Comparison of ENCODE assay signal across 24 cellular contexts in the genomic region with DNA sequence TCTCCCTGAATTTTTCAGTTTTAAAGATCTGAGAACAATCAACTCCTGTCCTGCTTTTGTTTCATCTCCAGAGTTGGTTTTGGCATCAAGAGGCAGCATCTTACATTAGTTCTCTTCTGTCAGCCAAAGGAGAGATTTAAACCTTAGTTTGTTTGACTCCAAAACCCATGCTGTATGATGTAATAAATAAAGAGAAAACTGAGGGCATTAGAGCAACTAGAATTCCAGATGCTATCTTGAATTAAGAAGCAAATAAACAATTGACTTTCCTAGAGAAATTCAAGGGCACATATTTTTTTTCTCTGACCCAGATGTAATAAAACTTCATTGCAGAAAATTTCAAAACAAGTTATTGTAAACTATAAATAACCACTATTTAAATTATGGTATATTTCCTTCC. TPM values are rescaled to one million over a fixed set of nuclear protein-coding genes. Genes with fewer than 3 reads are reported as not detected.
DNase-seq lines count a peak whose midpoint lies in the region; ATAC-seq, FAIRE-seq and TF ChIP-seq lines count a peak whose summit lies in the region.
"Had no signal": no experiment of that assay in that cellular context is flagged by ENCODE, and none has a peak within 500 bp of the region (broad histone marks: within the 10 kb centered on the region; RNA-seq: fewer than 3 reads in every experiment).

No MANE protein-coding gene starts in this region.

- no peak overlapping the region for H3K4me3 Mint-ChIP-seq in GM23338
- H3K4me3 Mint-ChIP-seq: CD4-positive, alpha-beta memory T cell had no signal

- no peaks in the 10 kb centered on the region for H3K36me3 Mint-ChIP-seq in GM23338 (ENCODE audit: low read depth)
- H3K36me3 Mint-ChIP-seq: CD4-positive, alpha-beta memory T cell had no signal

- no peaks in the 10 kb centered on the region for H3K79me2 ChIP-seq in GM23338 (replicated peaks; ENCODE audit: insufficient read depth)

- DNase-seq in AG10803 (ENCODE audit: low read depth): peak; percentile 41
- DNase-seq in GM23338 (ENCODE audit: low spot score): no peak
- DNase-seq in left kidney (ENCODE audit: low read depth, low spot score): peak; percentile 18
- no peak for DNase-seq in AML-193 (lab: John Stamatoyannopoulos, UW)
- DNase-seq in left cardiac atrium: no peak
- DNase-seq in NCI-H2107 (lab: John Stamatoyannopoulos, UW): no peak
- DNase-seq: C1 segment of cervical spinal cord; CD4-positive, alpha-beta memory T cell; COR-L47; EL; GDM1; KBM-7; NCI-H1105 treated with DMSO at 0.1 percent for 48 hours; NCI-H146; NCI-H2029; NCI-H446 treated with DMSO at 0.1 percent for 48 hours; NCI-H526 treated with DMSO at 0.1 percent for 48 hours; SHP77 treated with DMSO at 0.1 percent for 48 hours; SW 1271 had no signal

- ATAC-seq in GM23338: no peak
- no peak for ATAC-seq in HG03442 (IDR thresholded peaks at IDR 0.05; ENCODE audit: unreplicated experiment)
- ATAC-seq in left cardiac atrium: no peak
- ATAC-seq: GM12878, Panc1 had no signal

- H3K27me3 Mint-ChIP-seq in GM23338 (ENCODE audit: insufficient read depth, low read depth, poor library complexity): no peaks in the 10 kb centered on the region
- H3K27me3 Mint-ChIP-seq: CD4-positive, alpha-beta memory T cell had no signal

- H3F3A ChIP-seq in GM23338 (replicated peaks; ENCODE audit: low read depth): no peaks in the 10 kb centered on the region

- TF ChIP-seq CTCF in AG10803 (conservative IDR thresholded peaks at IDR 0.05; ENCODE audit: low read length) (no peak), GM23338 (conservative IDR thresholded peaks at IDR 0.05; ENCODE audit: low read depth in 2 of 2) (no peak)

- no peaks in the 10 kb centered on the region for H3K9me2 ChIP-seq in GM23338 (ENCODE audit: insufficient read depth)

- H2AFZ ChIP-seq in GM23338: peak overlapping the region; percentile 96

- peak overlapping the region; percentile 72; the same call in 1 of the 2 replicates for H3K27ac ChIP-seq in GM23338 (ENCODE audit: low read depth)

- no peaks in the 10 kb centered on the region for H4K20me1 ChIP-seq in GM23338 (replicated peaks; ENCODE audit: insufficient read depth)

- peaks cover 10% of the 10 kb centered on the region for H3K4me1 ChIP-seq in GM23338 (ENCODE audit: insufficient read depth)

- FAIRE-seq in endometrium (lab: Jason Lieb, UNC): peak; percentile 80
- FAIRE-seq: GM12878, H54 had no signal

- H3K27me3 ChIP-seq in GM23338 (ENCODE audit: insufficient read depth): no peaks in the 10 kb centered on the region

- H3K27ac Mint-ChIP-seq in GM23338: no peak overlapping the region
- H3K27ac Mint-ChIP-seq: CD4-positive, alpha-beta memory T cell had no signal

- intact Hi-C loops in left cardiac atrium (cut with DNase I): no loop called here

- H3K4me3 ChIP-seq in AG10803 (ENCODE audit: low read length) (no peak overlapping the region), GM23338 (no peak overlapping the region)
- H3K4me3 ChIP-seq: GM12878 had no signal

- H3K4me2 ChIP-seq in GM23338: 0 out of 2 replicates have a peak overlapping the region, but pooled peaks have one; percentile 24

- no peaks in the 10 kb centered on the region for H3K36me3 ChIP-seq in GM23338 (ENCODE audit: insufficient read depth)

- H3K4me1 Mint-ChIP-seq in GM23338: peaks cover 8% of the 10 kb centered on the region; the same call in 2 of the 3 replicates
- H3K4me1 Mint-ChIP-seq: CD4-positive, alpha-beta memory T cell had no signal

- no peaks in the 10 kb centered on the region for H3K9me3 Mint-ChIP-seq in GM23338

TF ChIP-seq in GM23338, 12 proteins besides CTCF, POLR2A, EP300 and RAD21:
- TF ChIP-seq EZH2 (IDR thresholded peaks at IDR 0.05; ENCODE audit: low read depth, unreplicated experiment) (no peak), ZNF331 (CRISPR knock-in tag; IDR thresholded peaks at IDR 0.05; ENCODE audit: low read depth) (no peak), NANOG (IDR thresholded peaks at IDR 0.05; ENCODE audit: borderline replicate concordance) (no peak), ZNF114 (CRISPR knock-in tag; IDR thresholded peaks at IDR 0.05) (no peak)
- TF ChIP-seq, protein P1, sequence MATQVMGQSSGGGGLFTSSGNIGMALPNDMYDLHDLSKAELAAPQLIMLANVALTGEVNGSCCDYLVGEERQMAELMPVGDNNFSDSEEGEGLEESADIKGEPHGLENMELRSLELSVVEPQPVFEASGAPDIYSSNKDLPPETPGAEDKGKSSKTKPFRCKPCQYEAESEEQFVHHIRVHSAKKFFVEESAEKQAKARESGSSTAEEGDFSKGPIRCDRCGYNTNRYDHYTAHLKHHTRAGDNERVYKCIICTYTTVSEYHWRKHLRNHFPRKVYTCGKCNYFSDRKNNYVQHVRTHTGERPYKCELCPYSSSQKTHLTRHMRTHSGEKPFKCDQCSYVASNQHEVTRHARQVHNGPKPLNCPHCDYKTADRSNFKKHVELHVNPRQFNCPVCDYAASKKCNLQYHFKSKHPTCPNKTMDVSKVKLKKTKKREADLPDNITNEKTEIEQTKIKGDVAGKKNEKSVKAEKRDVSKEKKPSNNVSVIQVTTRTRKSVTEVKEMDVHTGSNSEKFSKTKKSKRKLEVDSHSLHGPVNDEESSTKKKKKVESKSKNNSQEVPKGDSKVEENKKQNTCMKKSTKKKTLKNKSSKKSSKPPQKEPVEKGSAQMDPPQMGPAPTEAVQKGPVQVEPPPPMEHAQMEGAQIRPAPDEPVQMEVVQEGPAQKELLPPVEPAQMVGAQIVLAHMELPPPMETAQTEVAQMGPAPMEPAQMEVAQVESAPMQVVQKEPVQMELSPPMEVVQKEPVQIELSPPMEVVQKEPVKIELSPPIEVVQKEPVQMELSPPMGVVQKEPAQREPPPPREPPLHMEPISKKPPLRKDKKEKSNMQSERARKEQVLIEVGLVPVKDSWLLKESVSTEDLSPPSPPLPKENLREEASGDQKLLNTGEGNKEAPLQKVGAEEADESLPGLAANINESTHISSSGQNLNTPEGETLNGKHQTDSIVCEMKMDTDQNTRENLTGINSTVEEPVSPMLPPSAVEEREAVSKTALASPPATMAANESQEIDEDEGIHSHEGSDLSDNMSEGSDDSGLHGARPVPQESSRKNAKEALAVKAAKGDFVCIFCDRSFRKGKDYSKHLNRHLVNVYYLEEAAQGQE (IDR thresholded peaks at IDR 0.05; ENCODE audit: unreplicated experiment): no peak
- TF ChIP-seq, protein P2, sequence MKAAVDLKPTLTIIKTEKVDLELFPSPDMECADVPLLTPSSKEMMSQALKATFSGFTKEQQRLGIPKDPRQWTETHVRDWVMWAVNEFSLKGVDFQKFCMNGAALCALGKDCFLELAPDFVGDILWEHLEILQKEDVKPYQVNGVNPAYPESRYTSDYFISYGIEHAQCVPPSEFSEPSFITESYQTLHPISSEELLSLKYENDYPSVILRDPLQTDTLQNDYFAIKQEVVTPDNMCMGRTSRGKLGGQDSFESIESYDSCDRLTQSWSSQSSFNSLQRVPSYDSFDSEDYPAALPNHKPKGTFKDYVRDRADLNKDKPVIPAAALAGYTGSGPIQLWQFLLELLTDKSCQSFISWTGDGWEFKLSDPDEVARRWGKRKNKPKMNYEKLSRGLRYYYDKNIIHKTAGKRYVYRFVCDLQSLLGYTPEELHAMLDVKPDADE (IDR thresholded peaks at IDR 0.05): no peak

RNA-seq across cellular contexts. Expression of a gene that starts 54.4 kb away (rescaled TPM):
- 0.94 and 1.0 TPM in 2 replicates for total RNA-seq in GM23338 (2014; rRNA removed; shearing (Covaris generic))
- polyA plus RNA-seq in GM23338 (2016; fragmentation: Nextera tagmentation; extraction: Ambion mirVana): 1.0 and 1.3 TPM in 2 replicates
- total RNA-seq in left cardiac atrium: 10 to 100 TPM in 1 of 2 donors, 1 to 10 TPM in 1; 1.5 to 15.4 TPM
- polyA plus RNA-seq: CD4-positive, alpha-beta memory T cell had no signal

Comparison
In these comparisons a context has a peak if more than half of its experiments do, and no peak if none do; other contexts are left out.
1. DNase-seq: peak in AG10803 (single experiment) and left kidney (single experiment); none in GM23338 (single experiment), AML-193 (0 of 2), left cardiac atrium (single experiment) and NCI-H2107 (single experiment).